Comparison of ENCODE assay signal across 10 cellular contexts in the genomic region with DNA sequence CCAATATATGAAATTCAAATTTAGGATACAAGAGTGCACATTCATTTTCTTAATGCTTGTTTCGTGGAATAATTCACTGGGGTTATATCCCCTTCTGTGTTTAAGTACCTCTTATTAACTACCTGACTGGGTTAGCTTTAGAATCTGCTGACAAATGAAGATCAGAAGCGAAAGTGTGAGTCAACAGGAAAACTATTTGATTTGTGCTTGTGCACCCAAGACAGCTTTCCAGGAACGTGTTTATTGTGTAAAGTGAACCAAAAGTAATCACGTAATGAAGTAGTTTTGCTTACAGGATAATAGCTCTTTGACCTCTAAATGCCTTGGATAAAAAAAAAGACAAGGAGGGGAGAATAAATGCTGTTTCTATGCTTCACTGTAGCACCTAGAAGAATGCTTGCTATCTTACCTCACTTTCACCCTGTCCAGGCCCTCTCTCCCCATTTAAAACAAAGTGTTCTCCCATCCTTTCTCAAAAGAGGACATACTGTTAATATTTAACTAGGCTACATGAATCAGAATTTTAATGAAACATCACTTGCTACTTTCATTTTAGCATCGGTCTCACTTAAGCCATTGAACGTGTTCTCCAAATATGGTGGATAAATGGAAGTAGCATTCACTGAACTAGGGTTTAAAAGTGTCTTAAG.
A peak's percentile ranks its signal among the peaks of the same experiment; 100 is the strongest.
DNase-seq lines count a peak whose midpoint lies in the region; ATAC-seq and TF ChIP-seq lines count a peak whose summit lies in the region.
"Had no signal": no experiment of that assay in that cellular context is flagged by ENCODE, and none has a peak within 500 bp of the region (broad histone marks: within the 10 kb centered on the region; RNA-seq: fewer than 3 reads in every experiment).

No MANE protein-coding gene starts in this region.

- peak; percentile 73 for DNase-seq in DMS53 (lab: John Stamatoyannopoulos, UW)
- peak; percentile 16 for DNase-seq in HPDE6-E6E7 (ENCODE audit: extremely low spot score)
- DNase-seq in fibroblast of pulmonary artery (ENCODE audit: low read depth), result peak; percentile 27
- DNase-seq in NCI-H128 (lab: John Stamatoyannopoulos, UW; ENCODE audit: unreplicated experiment), result no peak
- DNase-seq in islet precursor cell, result no peak
- no peak for DNase-seq in cortex of kidney (lab: John Stamatoyannopoulos, UW)
- no peak for DNase-seq in nucleus accumbens (lab: John Stamatoyannopoulos, UW)
- DNase-seq: activated CD4-positive, alpha-beta T cell treated with anti-CD3 and anti-CD28 coated beads for 1 hour; NCI-H446 treated with DMSO at 0.1 percent for 48 hours had no signal

- no peak overlapping the region for H3K4me3 ChIP-seq in fibroblast of pulmonary artery (replicated peaks; ENCODE audit: low read depth, low read length)

- TF ChIP-seq CTCF in fibroblast of pulmonary artery (IDR thresholded peaks at IDR 0.05; ENCODE audit: low read length, missing control alignments), result no peak

- ATAC-seq in GM19463 (IDR thresholded peaks at IDR 0.05; ENCODE audit: unreplicated experiment), result peak; percentile 79

Comparison
In these comparisons a context has a peak if more than half of its experiments do, and no peak if none do; other contexts are left out.
1. DNase-seq: peak in DMS53 (single experiment), HPDE6-E6E7 (single experiment) and fibroblast of pulmonary artery (single experiment); none in NCI-H128 (single experiment), islet precursor cell (single experiment), cortex of kidney (single experiment) and nucleus accumbens (0 of 56).